ENCODE assay signal across 8 cellular contexts in the genomic region with DNA sequence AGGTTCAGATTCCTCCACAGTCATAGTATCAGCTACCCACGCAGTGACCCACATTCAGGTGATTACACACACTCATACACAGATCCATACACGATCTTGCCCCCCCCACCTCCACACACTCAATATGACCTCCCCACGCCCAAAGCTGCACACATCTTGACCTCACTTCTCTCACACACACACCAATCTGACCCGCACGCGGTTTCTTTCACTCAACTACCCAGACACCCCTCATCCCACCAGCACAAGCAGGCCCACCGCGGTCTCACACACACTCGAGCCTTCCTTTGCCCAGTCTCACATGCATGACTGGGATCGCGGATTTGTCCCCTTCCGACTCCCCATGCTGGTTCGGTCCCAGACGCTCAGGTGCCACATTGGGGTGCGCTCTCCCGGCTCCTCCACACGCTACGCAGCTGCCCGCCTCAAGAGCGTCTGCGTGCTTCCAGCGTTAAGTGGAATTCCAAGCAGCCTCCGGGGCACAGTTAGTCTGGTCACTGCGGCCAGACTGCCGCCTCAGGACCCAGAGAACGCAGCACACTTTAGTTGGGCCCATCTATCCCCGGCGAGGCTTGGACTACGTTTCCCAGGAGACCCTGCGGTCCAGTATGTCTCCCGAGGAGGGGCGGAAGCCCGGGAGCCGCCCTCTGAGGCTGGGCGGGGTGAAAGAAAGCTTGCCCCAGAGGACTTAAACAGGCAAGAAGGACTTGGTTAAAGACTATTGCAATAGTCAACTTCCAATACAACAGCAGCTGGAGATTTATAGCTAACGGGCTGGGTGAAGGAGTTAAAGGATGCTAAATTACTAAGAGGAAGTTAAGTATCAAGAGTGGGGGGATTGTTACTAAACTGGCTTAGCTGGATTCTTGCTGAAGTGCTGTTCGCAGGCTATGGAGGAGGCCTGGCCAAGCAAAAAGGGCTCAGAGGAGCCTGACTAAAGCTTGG. TPM values are rescaled to one million over a fixed set of nuclear protein-coding genes. Genes with fewer than 3 reads are reported as not detected.
A peak's percentile ranks its signal among the peaks of the same experiment; 100 is the strongest.
DNase-seq lines count a peak whose midpoint lies in the region; ATAC-seq and TF ChIP-seq lines count a peak whose summit lies in the region.

No MANE protein-coding gene starts in this region.

- no peaks in the 10 kb centered on the region for H3K9me3 ChIP-seq in vagina

- intact Hi-C loops in vagina (cut with DNase I) = no loop called here

- H3K27me3 ChIP-seq in rectal smooth muscle tissue (ENCODE audit: control insufficient read depth, insufficient read depth, low read length) = no peaks in the 10 kb centered on the region
- no peaks in the 10 kb centered on the region for H3K27me3 ChIP-seq in vagina

- peak; percentile 90 for ATAC-seq in HG02798 (IDR thresholded peaks at IDR 0.05; ENCODE audit: poor library complexity, unreplicated experiment)

- H3K27ac ChIP-seq in rectal smooth muscle tissue (ENCODE audit: low read depth, low read length) (peak overlapping the region; percentile 86), vagina (peak overlapping the region; percentile 94)

- TF ChIP-seq CTCF in GM13976 (IDR thresholded peaks at IDR 0.05; ENCODE audit: borderline replicate concordance, control extremely low read depth, extremely low read depth, insufficient read depth, missing control alignments) (no peak), astrocyte of the cerebellum (IDR thresholded peaks at IDR 0.05; ENCODE audit: low read depth, low read length, missing control alignments) (no peak), vagina (IDR thresholded peaks at IDR 0.05) (no peak)

- H3K4me3 ChIP-seq in astrocyte of the cerebellum (ENCODE audit: low read depth, low read length) (peak overlapping the region; percentile 99), rectal smooth muscle tissue (ENCODE audit: low read length) (peak overlapping the region; percentile 94), vagina (peak overlapping the region; percentile 66 to 80)

- no peak for TF ChIP-seq POLR2A in vagina (IDR thresholded peaks at IDR 0.05)

- in situ Hi-C loops in GM13976 (cut with MboI; ENCODE audit: low sequenced_read_pairs, unreplicated experiment) = no loop called here
- in situ Hi-C loops in astrocyte of the cerebellum (cut with HindIII; ENCODE audit: low sequenced_read_pairs) = no loop called here

- H3K36me3 ChIP-seq in rectal smooth muscle tissue (ENCODE audit: control insufficient read depth, insufficient read depth, low read length) (peaks cover 2% of the 10 kb centered on the region), vagina (peaks cover 0 to 15% of the 10 kb centered on the region in 2 donors)

- H3K4me1 ChIP-seq in rectal smooth muscle tissue (ENCODE audit: control insufficient read depth, insufficient read depth, low read length) (peaks cover 2% of the 10 kb centered on the region), vagina (peaks cover 24% of the 10 kb centered on the region)

- DNase-seq in GM13976 (ENCODE audit: low spot score) (peak; percentile 89), NCI-H1694 treated with DMSO at 0.1 percent for 48 hours (lab: John Stamatoyannopoulos, UW) (peak; percentile 69), T-helper 22 cell (ENCODE audit: low read depth) (peak; percentile 80), astrocyte of the cerebellum (ENCODE audit: low read depth) (peak; percentile 76), hepatic stellate cell (ENCODE audit: low spot score) (peak; percentile 92), vagina (ENCODE audit: extremely low spot score in 2 of 2) (peak in 1 of 2 donors; percentile 94)

- H3K9ac ChIP-seq in rectal smooth muscle tissue (ENCODE audit: low read length) = peak overlapping the region; percentile 59

RNA-seq across cellular contexts. Expression of a gene that starts 0.7 kb away (rescaled TPM):
- 6.9 TPM for total RNA-seq in vagina

RNA-seq across cellular contexts. Expression of a gene that starts 11.8 kb away (rescaled TPM):
- total RNA-seq in vagina = 2.5 TPM
